4 cellular contexts compared by ENCODE assay signal in the genomic region with DNA sequence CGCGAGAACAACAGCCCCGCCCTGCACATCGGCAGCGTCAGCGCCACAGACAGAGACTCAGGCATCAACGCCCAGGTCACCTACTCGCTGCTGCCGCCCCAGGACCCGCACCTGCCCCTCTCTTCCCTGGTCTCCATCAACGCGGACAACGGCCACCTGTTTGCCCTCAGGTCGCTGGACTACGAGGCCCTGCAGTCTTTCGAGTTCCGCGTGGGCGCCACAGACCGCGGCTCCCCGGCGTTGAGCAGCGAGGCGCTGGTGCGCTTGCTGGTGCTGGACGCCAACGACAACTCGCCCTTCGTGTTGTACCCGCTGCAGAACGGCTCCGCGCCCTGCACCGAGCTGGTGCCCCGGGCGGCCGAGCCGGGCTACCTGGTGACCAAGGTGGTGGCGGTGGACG. TPM values are rescaled to one million over a fixed set of nuclear protein-coding genes. Genes with fewer than 3 reads are reported as not detected.
"Had no signal": no experiment of that assay in that cellular context is flagged by ENCODE, and none has a peak within 500 bp of the region (broad histone marks: within the 10 kb centered on the region; RNA-seq: fewer than 3 reads in every experiment).

No MANE protein-coding gene starts in this region.

RNA-seq across cellular contexts. Expression of a gene that starts 1.8 kb away (rescaled TPM):
- total RNA-seq: HT-29, K562 had no signal

RNA-seq across cellular contexts. Expression of a gene that starts 16.6 kb away (rescaled TPM):
- total RNA-seq: HT-29, K562 had no signal

RNA-seq across cellular contexts. Expression of a gene that starts 20.8 kb away (rescaled TPM):
- total RNA-seq: K562 had no signal

RNA-seq across cellular contexts. Expression of a gene that starts 26.0 kb away (rescaled TPM):
- total RNA-seq: HT-29, HT1080, K562 had no signal

RNA-seq across cellular contexts. Expression of a gene that starts 30.0 kb away (rescaled TPM):
- total RNA-seq: HT-29, HT1080, IMR-90, K562 had no signal
